Comparison of ENCODE assay signal across 8 cellular contexts in genomic region chr16:21599994-21600773, GRCh38. TPM values are rescaled to one million over a fixed set of nuclear protein-coding genes. Genes with fewer than 3 reads are reported as not detected.
DNase-seq lines count a peak whose midpoint lies in the region; ATAC-seq, FAIRE-seq and TF ChIP-seq lines count a peak whose summit lies in the region.

No MANE protein-coding gene starts in this region.

- no peaks in the 10 kb centered on the region for H3K9me3 Mint-ChIP-seq in CD4-positive, alpha-beta T cell
- no peaks in the 10 kb centered on the region for H3K9me3 Mint-ChIP-seq in brain
- H3K9me3 Mint-ChIP-seq in stimulated activated memory B cell treated with anti-CD40 and anti-IgM and Interleukin-4, amounts not matched to agents 10 μg/mL and 1 μg/mL and 100 μg/mL, for 72 hours, result no peaks in the 10 kb centered on the region

- H3K27me3 ChIP-seq in CD4-positive, alpha-beta T cell (ENCODE audit: control insufficient read depth, insufficient read depth, low read length), result no peaks in the 10 kb centered on the region

- FAIRE-seq in kidney (lab: Jason Lieb, UNC), result no peak

- TF ChIP-seq CTCF in CD4-positive, alpha-beta T cell (IDR thresholded peaks at IDR 0.05), result no peak
- TF ChIP-seq CTCF in brain (conservative IDR thresholded peaks at IDR 0.05) (no peak), kidney (IDR thresholded peaks at IDR 0.05; ENCODE audit: borderline replicate concordance, extremely low read depth, insufficient read depth) (no peak)

- peak in 2 of 10 experiments; percentile 9 to 17 for DNase-seq in CD4-positive, alpha-beta T cell
- DNase-seq in OCI-M1 (lab: John Stamatoyannopoulos, UW), result peak; percentile 74
- DNase-seq in kidney, result peak; percentile 70
- no peak for DNase-seq in epidermal melanocyte (ENCODE audit: insufficient read length, low spot score)

- H3K4me3 ChIP-seq in kidney (ENCODE audit: low read length in 2 of 2), result peak overlapping the region; percentile 88 to 89

- no peaks in the 10 kb centered on the region for H3K9me3 ChIP-seq in CD4-positive, alpha-beta T cell (ENCODE audit: control insufficient read depth, low read length)
- H3K9me3 ChIP-seq in kidney (ENCODE audit: control insufficient read depth in 1 of 2, low read length in 2 of 2), result no peaks in the 10 kb centered on the region

- ATAC-seq in CD4-positive, alpha-beta T cell (ENCODE audit: poor library complexity), result peak; percentile 16
- ATAC-seq in GM18907 (IDR thresholded peaks at IDR 0.05; ENCODE audit: unreplicated experiment) (peak; percentile 23), HG03108 (IDR thresholded peaks at IDR 0.05; ENCODE audit: unreplicated experiment) (peak; percentile 13)
- ATAC-seq in stimulated activated memory B cell treated with anti-CD40 and anti-IgM and Interleukin-4, amounts not matched to agents 10 μg/mL and 1 μg/mL and 100 μg/mL, for 72 hours, result peak; percentile 49

- H3K27ac ChIP-seq in CD4-positive, alpha-beta T cell (ENCODE audit: low read depth, low read length), result peak overlapping the region; percentile 86
- peak overlapping the region; percentile 89 to 93 for H3K27ac ChIP-seq in kidney (ENCODE audit: low read depth in 2 of 2, low read length in 2 of 2)

- H3K9ac ChIP-seq in kidney (ENCODE audit: low read length in 2 of 2), result peak overlapping the region; percentile 89 to 90

- POLR2A ChIA-PET in CD4-positive, alpha-beta T cell (lab: Charles Lee), result interaction anchor here (0.6 to 3.0 kb wide), 12 partner anchors 9 to 590 kb away, joined by 3 to 22 read pairs (median 6); no protein-coding TSS in a partner anchor

- peak overlapping the region; percentile 85 for H3K27ac Mint-ChIP-seq in CD4-positive, alpha-beta T cell
- peak overlapping the region; percentile 94 to 97 (median 96) for H3K27ac Mint-ChIP-seq in brain
- peak overlapping the region; percentile 90 for H3K27ac Mint-ChIP-seq in stimulated activated memory B cell treated with anti-CD40 and anti-IgM and Interleukin-4, amounts not matched to agents 10 μg/mL and 1 μg/mL and 100 μg/mL, for 72 hours

- intact Hi-C loops in CD4-positive, alpha-beta T cell (cut with DNase I, micrococcal nuclease), result loop anchor here (1.0 to 10.0 kb wide), 7 partner anchors 40 to 1549 kb away; partner anchors contain the start of genes MOSMO (in 1 of the 2), UQCRC2 (in 1 of the 2) and USP31 (in 1 of the 2)
- intact Hi-C loops in kidney (cut with DNase I), result no loop called here

- H3K27me3 Mint-ChIP-seq in CD4-positive, alpha-beta T cell, result no peaks in the 10 kb centered on the region
- H3K27me3 Mint-ChIP-seq in brain, result peaks cover 4% of the 10 kb centered on the region
- no peaks in the 10 kb centered on the region for H3K27me3 Mint-ChIP-seq in stimulated activated memory B cell treated with anti-CD40 and anti-IgM and Interleukin-4, amounts not matched to agents 10 μg/mL and 1 μg/mL and 100 μg/mL, for 72 hours

- peaks cover 21% of the 10 kb centered on the region for H3K36me3 Mint-ChIP-seq in CD4-positive, alpha-beta T cell (ENCODE audit: low read depth)
- no peaks in the 10 kb centered on the region for H3K36me3 Mint-ChIP-seq in brain
- H3K36me3 Mint-ChIP-seq in stimulated activated memory B cell treated with anti-CD40 and anti-IgM and Interleukin-4, amounts not matched to agents 10 μg/mL and 1 μg/mL and 100 μg/mL, for 72 hours, result no peaks in the 10 kb centered on the region

- CTCF ChIA-PET in CD4-positive, alpha-beta T cell (lab: Charles Lee), result interaction anchor here (1.0 to 2.0 kb wide), 4 partner anchors 39 to 57 kb away, joined by 3 to 5 read pairs (median 4); no protein-coding TSS in a partner anchor

- H3K4me3 Mint-ChIP-seq in CD4-positive, alpha-beta T cell, result peak overlapping the region; percentile 90
- peak overlapping the region; percentile 92 to 99 (median 95) for H3K4me3 Mint-ChIP-seq in brain
- peak overlapping the region; percentile 90 for H3K4me3 Mint-ChIP-seq in stimulated activated memory B cell treated with anti-CD40 and anti-IgM and Interleukin-4, amounts not matched to agents 10 μg/mL and 1 μg/mL and 100 μg/mL, for 72 hours

- H3K4me1 ChIP-seq in kidney (ENCODE audit: control insufficient read depth in 1 of 2, insufficient read depth in 1 of 2, low read depth in 1 of 2, low read length in 2 of 2), result peaks cover 10 to 15% of the 10 kb centered on the region in 2 donors

- peaks cover 65% of the 10 kb centered on the region for H3K4me1 Mint-ChIP-seq in CD4-positive, alpha-beta T cell (ENCODE audit: low read depth)
- peaks cover 62% of the 10 kb centered on the region for H3K4me1 Mint-ChIP-seq in brain
- peaks cover 44% of the 10 kb centered on the region for H3K4me1 Mint-ChIP-seq in stimulated activated memory B cell treated with anti-CD40 and anti-IgM and Interleukin-4, amounts not matched to agents 10 μg/mL and 1 μg/mL and 100 μg/mL, for 72 hours

- H3K36me3 ChIP-seq in kidney (ENCODE audit: control insufficient read depth in 1 of 2, insufficient read depth in 2 of 2, low read length in 2 of 2), result no peaks in the 10 kb centered on the region

RNA-seq across cellular contexts. Expression of gene METTL9, which starts 0.8 kb away (rescaled TPM):
- 10 to 100 TPM; 78.4 to 86.7 TPM for total RNA-seq in CD4-positive, alpha-beta T cell
- 122 TPM for polyA plus RNA-seq in brain (ENCODE audit: insufficient read depth, low read depth, low replicate concordance)
- 129 TPM for total RNA-seq in kidney
- 193 TPM for polyA plus RNA-seq in kidney (ENCODE audit: insufficient read depth, low read depth, low replicate concordance)

RNA-seq across cellular contexts. Expression of gene IGSF6, which starts 52.2 kb away (rescaled TPM):
- total RNA-seq in CD4-positive, alpha-beta T cell, result under 1 TPM; 0.31 to 0.77 TPM
- polyA plus RNA-seq in brain (ENCODE audit: insufficient read depth, low read depth, low replicate concordance) (1.3 TPM), kidney (ENCODE audit: insufficient read depth, low read depth, low replicate concordance) (1.1 TPM)
- 8.1 TPM for total RNA-seq in kidney
